ENCODE assay signal across 25 cellular contexts in the genomic region with DNA sequence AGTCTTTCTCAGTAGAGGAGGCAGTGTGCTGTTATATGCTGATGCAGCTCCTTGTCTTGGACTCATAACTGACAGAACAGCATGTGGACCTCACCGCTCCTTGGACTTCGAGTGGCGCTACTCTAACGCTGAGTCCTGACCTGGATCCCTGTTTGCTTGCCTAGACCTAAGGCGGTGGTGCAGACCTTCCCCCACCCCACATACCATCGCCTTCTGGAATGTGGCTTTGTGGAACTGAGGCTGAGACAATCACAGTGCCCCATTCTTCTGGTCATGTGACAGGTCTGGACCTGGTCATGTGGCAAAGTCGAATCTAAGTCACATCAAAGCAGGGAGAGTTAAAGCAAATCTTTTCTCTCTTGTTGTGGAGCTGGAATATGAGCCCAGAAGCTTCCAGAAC.
"Had no signal": no experiment of that assay in that cellular context is flagged by ENCODE, and none has a peak within 500 bp of the region (broad histone marks: within the 10 kb centered on the region; RNA-seq: fewer than 3 reads in every experiment).

No MANE protein-coding gene starts in this region.

- H3K27ac ChIP-seq: ascending aorta, body of pancreas had no signal

- DNase-seq: activated CD4-positive, alpha-beta memory T cell treated with anti-CD3 and anti-CD28 coated beads for 36 hours; activated CD4-positive, alpha-beta T cell treated with anti-CD3 and anti-CD28 coated beads, Interleukin-2, amount 10 ng/mL, durations not matched to agents 7 days and 5 days; activated CD4-positive, CD25-positive, alpha-beta regulatory T cell; activated CD8-positive, alpha-beta memory T cell treated with anti-CD3 and anti-CD28 coated beads for 24 hours; activated effector memory CD4-positive, alpha-beta T cell treated with anti-CD3 and anti-CD28 coated beads, Interleukin-2, amount 50 U/mL, for 16 hours; activated naive CD4-positive, alpha-beta T cell treated with Interleukin-2 at 50 U/mL for 16 hours; activated naive CD8-positive, alpha-beta T cell treated with anti-CD3 and anti-CD28 coated beads, Interleukin-2, amount 50 U/mL, for 24 hours; activated T-cell treated with anti-CD3 and anti-CD28 coated beads, Interleukin-2, amount 50 U/mL, for 4 hours; amniotic stem cell; body of pancreas; Karpas-422; NCI-H146; NCI-H187 treated with DMSO at 0.1 percent for 48 hours; NCI-H2081 treated with DMSO at 0.1 percent for 48 hours; NCI-H446; NCI-H524; PC-3; SHP77; T-cell; T-helper 2 cell; T1000 had no signal

- H3K9me3 ChIP-seq: ascending aorta, body of pancreas had no signal

- H3K9me3 Mint-ChIP-seq: activated CD4-positive, alpha-beta memory T cell treated with anti-CD3 and anti-CD28 coated beads for 36 hours; activated CD4-positive, alpha-beta T cell treated with anti-CD3 and anti-CD28 coated beads, Interleukin-2, amount 10 ng/mL, durations not matched to agents 7 days and 5 days; activated naive CD4-positive, alpha-beta T cell treated with anti-CD3 and anti-CD28 coated beads, Interleukin-2, amount 50 U/mL, for 72 hours; activated naive CD8-positive, alpha-beta T cell treated with anti-CD3 and anti-CD28 coated beads, Interleukin-2, amount 50 U/mL, for 24 hours; activated T-cell treated with anti-CD3 and anti-CD28 coated beads, Interleukin-2, amount 50 U/mL, for 4 hours; T-cell had no signal

- H3K4me1 ChIP-seq: ascending aorta, body of pancreas had no signal

- H3K27ac Mint-ChIP-seq: activated CD4-positive, alpha-beta memory T cell treated with anti-CD3 and anti-CD28 coated beads for 36 hours; activated CD4-positive, alpha-beta T cell treated with anti-CD3 and anti-CD28 coated beads, Interleukin-2, amount 10 ng/mL, durations not matched to agents 7 days and 5 days; activated naive CD8-positive, alpha-beta T cell treated with anti-CD3 and anti-CD28 coated beads, Interleukin-2, amount 50 U/mL, for 24 hours; T-cell had no signal

- H3K4me3 Mint-ChIP-seq: activated CD4-positive, alpha-beta memory T cell treated with anti-CD3 and anti-CD28 coated beads for 36 hours; activated CD4-positive, alpha-beta T cell treated with anti-CD3 and anti-CD28 coated beads, Interleukin-2, amount 10 ng/mL, durations not matched to agents 7 days and 5 days; activated naive CD8-positive, alpha-beta T cell treated with anti-CD3 and anti-CD28 coated beads, Interleukin-2, amount 50 U/mL, for 24 hours; activated T-cell treated with anti-CD3 and anti-CD28 coated beads, Interleukin-2, amount 50 U/mL, for 4 hours; T-cell had no signal

- H3K27me3 ChIP-seq: ascending aorta, body of pancreas had no signal

- H3K4me1 Mint-ChIP-seq: activated CD4-positive, alpha-beta T cell treated with anti-CD3 and anti-CD28 coated beads, Interleukin-2, amount 10 ng/mL, durations not matched to agents 7 days and 5 days; activated naive CD8-positive, alpha-beta T cell treated with anti-CD3 and anti-CD28 coated beads, Interleukin-2, amount 50 U/mL, for 24 hours; T-cell had no signal

- ATAC-seq: activated naive CD4-positive, alpha-beta T cell treated with anti-CD3 and anti-CD28 coated beads, Interleukin-2, amount 50 U/mL, for 72 hours; activated naive CD8-positive, alpha-beta T cell treated with anti-CD3 and anti-CD28 coated beads, Interleukin-2, amount 50 U/mL, for 24 hours; activated T-cell treated with anti-CD3 and anti-CD28 coated beads, Interleukin-2, amount 50 U/mL, for 4 hours; body of pancreas; PC-3; T-cell had no signal

- H3K36me3 ChIP-seq: ascending aorta had no signal

- H3K4me3 ChIP-seq: ascending aorta, body of pancreas had no signal

- H3K36me3 Mint-ChIP-seq: activated CD4-positive, alpha-beta memory T cell treated with anti-CD3 and anti-CD28 coated beads for 36 hours; activated naive CD4-positive, alpha-beta T cell treated with anti-CD3 and anti-CD28 coated beads, Interleukin-2, amount 50 U/mL, for 72 hours; T-cell had no signal

- H3K27me3 Mint-ChIP-seq: activated CD4-positive, alpha-beta T cell treated with anti-CD3 and anti-CD28 coated beads, Interleukin-2, amount 10 ng/mL, durations not matched to agents 7 days and 5 days; activated naive CD8-positive, alpha-beta T cell treated with anti-CD3 and anti-CD28 coated beads, Interleukin-2, amount 50 U/mL, for 24 hours had no signal

- FAIRE-seq: RCC 7860, TTC549 had no signal
